ENCODE assay signal across 11 cellular contexts in the genomic region with DNA sequence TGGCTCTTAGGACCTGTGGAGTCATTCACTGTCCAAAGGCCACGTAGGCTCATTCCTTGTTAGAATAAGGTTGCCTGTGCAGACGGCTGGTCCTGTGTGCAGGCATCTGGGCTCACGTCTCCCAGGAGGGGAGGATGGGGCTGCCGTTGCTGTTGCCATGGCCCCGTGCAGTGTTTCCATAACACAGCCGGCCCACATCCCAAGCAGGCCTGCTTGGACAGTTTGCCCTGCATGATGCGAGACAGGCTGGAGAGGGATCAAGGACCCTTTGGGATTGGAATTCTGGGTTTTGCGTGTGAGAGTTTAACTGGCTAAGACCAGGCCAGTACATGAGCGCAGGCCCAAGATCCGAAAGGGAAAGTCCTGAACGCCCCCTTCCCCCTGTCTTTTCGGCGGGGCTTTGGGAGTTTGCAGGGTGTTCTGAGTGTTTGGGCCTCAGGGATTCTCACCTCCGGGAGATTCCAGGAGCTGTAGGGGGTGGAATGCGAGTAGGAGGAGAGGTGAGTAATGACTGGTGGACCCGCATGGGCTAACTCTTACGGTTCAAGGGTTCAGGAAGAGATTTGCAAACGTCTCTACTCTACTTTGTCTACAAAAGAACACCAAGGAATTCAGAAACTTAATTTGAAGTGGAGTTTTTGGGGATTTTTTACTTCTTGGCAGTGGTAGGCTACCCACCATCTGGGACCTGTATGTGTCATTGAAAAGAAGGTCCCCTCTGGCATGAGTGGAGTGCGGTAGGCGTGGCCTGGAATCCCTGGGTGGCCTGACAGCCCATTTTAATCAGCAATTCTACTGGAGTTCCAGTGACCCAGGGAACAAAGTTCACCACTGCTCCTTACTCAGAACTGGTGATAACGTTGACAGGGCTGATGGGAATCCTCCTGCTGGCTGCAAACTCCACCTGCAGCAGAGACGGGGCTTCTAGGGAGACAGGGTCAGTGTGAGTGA.
A peak's percentile ranks its signal among the peaks of the same experiment; 100 is the strongest.
DNase-seq lines count a peak whose midpoint lies in the region; FAIRE-seq and TF ChIP-seq lines count a peak whose summit lies in the region.
"Had no signal": no experiment of that assay in that cellular context is flagged by ENCODE, and none has a peak within 500 bp of the region (broad histone marks: within the 10 kb centered on the region; RNA-seq: fewer than 3 reads in every experiment).

No MANE protein-coding gene starts in this region.

- H3K4me1 ChIP-seq in mesendoderm (ENCODE audit: control insufficient read depth, low read depth, low read length) = peaks cover 21% of the 10 kb centered on the region
- H3K4me1 ChIP-seq in tibial artery = peaks cover 0 to 18% (median 12%) of the 10 kb centered on the region in 4 donors

- H3K9ac ChIP-seq in mesendoderm (ENCODE audit: low read length) = no peak overlapping the region

- TF ChIP-seq POLR2A in GM12892 (IDR thresholded peaks at IDR 0.05; ENCODE audit: low read depth, low read length) = no peak

- peak overlapping the region; percentile 8 for H3K4ac ChIP-seq in mesendoderm (ENCODE audit: low read depth, low read length)

- no peaks in the 10 kb centered on the region for H3K79me2 ChIP-seq in mesendoderm (ENCODE audit: control insufficient read depth, insufficient read depth, low read length)

- H3K9me3 ChIP-seq in tibial artery = no peaks in the 10 kb centered on the region

- H2BK15ac ChIP-seq in mesendoderm (replicated peaks; ENCODE audit: low read depth) = no peak overlapping the region

- no peak overlapping the region for H3K4me2 ChIP-seq in mesendoderm (ENCODE audit: low read length)

- no peak overlapping the region for H4K5ac ChIP-seq in mesendoderm (ENCODE audit: low read length)

- intact Hi-C loops in tibial artery (cut with DNase I; ENCODE audit: low total_unique reads) = no loop called here
- intact Hi-C loops in activated CD4-positive, alpha-beta memory T cell treated with anti-CD3 and anti-CD28 coated beads for 36 hours (cut with micrococcal nuclease) = no loop called here

- H4K8ac ChIP-seq in mesendoderm (ENCODE audit: low read depth, low read length) = no peak overlapping the region

- H3K4me3 Mint-ChIP-seq in activated CD4-positive, alpha-beta memory T cell treated with anti-CD3 and anti-CD28 coated beads for 36 hours = no peak overlapping the region

- no peaks in the 10 kb centered on the region for H3K27me3 Mint-ChIP-seq in activated CD4-positive, alpha-beta memory T cell treated with anti-CD3 and anti-CD28 coated beads for 36 hours

- peaks cover 9% of the 10 kb centered on the region for H3K4me1 Mint-ChIP-seq in activated CD4-positive, alpha-beta memory T cell treated with anti-CD3 and anti-CD28 coated beads for 36 hours (ENCODE audit: low read depth)

- no peak overlapping the region for H2AK5ac ChIP-seq in mesendoderm (ENCODE audit: low read length)

- no peak for FAIRE-seq in GM12892 (lab: Jason Lieb, UNC)

- WGBS in mesendoderm (ENCODE audit: extremely low coverage, insufficient coverage, low lambda C conversion rate) = no CpG with 5 or more reads among the region's 22 CpGs

- no peak overlapping the region for H3K4me3 ChIP-seq in fibroblast of mammary gland (ENCODE audit: control insufficient read depth, low read depth, low read length)
- no peak overlapping the region for H3K4me3 ChIP-seq in mesendoderm (ENCODE audit: low read length)
- no peak overlapping the region for H3K4me3 ChIP-seq in tibial artery
- H3K4me3 ChIP-seq: SK-N-MC had no signal

- DNase-seq in NCI-H226 (peak; percentile 81), fibroblast of mammary gland (ENCODE audit: low read depth) (peak; percentile 25), mesendoderm (peak; percentile 96), tibial artery (peak; percentile 37 to 82), 8988T (no peak), GM12892 (ENCODE audit: insufficient read length) (no peak)
- no peak for DNase-seq in activated CD4-positive, alpha-beta memory T cell treated with anti-CD3 and anti-CD28 coated beads for 36 hours
- no peak for DNase-seq in activated CD8-positive, alpha-beta memory T cell treated with anti-CD3 and anti-CD28 coated beads, Interleukin-2, amount 50 U/mL, for 4 hours
- DNase-seq: activated CD4-positive, alpha-beta T cell treated with anti-CD3 and anti-CD28 coated beads, Interleukin-2, amount 50 U/mL, for 48 hours; NCI-H2029 had no signal

- peak overlapping the region; percentile 33 for H3K27ac ChIP-seq in mesendoderm (ENCODE audit: low read depth, low read length)
- H3K27ac ChIP-seq in tibial artery = peak overlapping the region; percentile 43 to 64
- H3K27ac ChIP-seq: SK-N-MC had no signal

- H3K27me3 ChIP-seq in mesendoderm (ENCODE audit: insufficient read depth, low read length, poor library complexity) (no peaks in the 10 kb centered on the region), tibial artery (no peaks in the 10 kb centered on the region)

- H3K36me3 Mint-ChIP-seq in activated CD4-positive, alpha-beta memory T cell treated with anti-CD3 and anti-CD28 coated beads for 36 hours = peaks cover 2% of the 10 kb centered on the region

- H3K23ac ChIP-seq in mesendoderm (ENCODE audit: low read length) = no peak overlapping the region

- POLR2A ChIA-PET in activated CD4-positive, alpha-beta memory T cell treated with anti-CD3 and anti-CD28 coated beads for 36 hours (lab: Charles Lee) = no interaction called here

- H3K9me3 Mint-ChIP-seq in activated CD4-positive, alpha-beta memory T cell treated with anti-CD3 and anti-CD28 coated beads for 36 hours = peaks cover 14% of the 10 kb centered on the region

- H3K27ac Mint-ChIP-seq in activated CD4-positive, alpha-beta memory T cell treated with anti-CD3 and anti-CD28 coated beads for 36 hours = no peak overlapping the region

- H3K56ac ChIP-seq in mesendoderm (ENCODE audit: low read length) = peak overlapping the region; percentile 66

- H2BK5ac ChIP-seq in mesendoderm (ENCODE audit: low read length) = peak overlapping the region; percentile 78

- H3K36me3 ChIP-seq in mesendoderm (ENCODE audit: control insufficient read depth, insufficient read depth, low read length) (no peaks in the 10 kb centered on the region), tibial artery (no peaks in the 10 kb centered on the region)

- H3K79me1 ChIP-seq in mesendoderm (ENCODE audit: low read length) = no peaks in the 10 kb centered on the region

- TF ChIP-seq CTCF in fibroblast of mammary gland (conservative IDR thresholded peaks at IDR 0.05; ENCODE audit: control insufficient read depth, insufficient read depth, low read depth, low read length) (no peak), tibial artery (IDR thresholded peaks at IDR 0.05) (no peak)

- H2BK120ac ChIP-seq in mesendoderm (ENCODE audit: low read depth, low read length) = no peak overlapping the region

- H3K18ac ChIP-seq in mesendoderm (ENCODE audit: low read length) = peak overlapping the region; percentile 3

- CTCF ChIA-PET in activated CD4-positive, alpha-beta memory T cell treated with anti-CD3 and anti-CD28 coated beads for 36 hours (lab: Charles Lee) = no interaction called here

Comparison
In these comparisons a context has a peak if more than half of its experiments do, and no peak if none do; other contexts are left out.
1. DNase-seq: peak in NCI-H226 (single experiment), fibroblast of mammary gland (single experiment), mesendoderm (single experiment) and tibial artery (2 of 2); none in activated CD4-positive, alpha-beta memory T cell treated with anti-CD3 and anti-CD28 coated beads for 36 hours (single experiment), 8988T (single experiment), activated CD8-positive, alpha-beta memory T cell treated with anti-CD3 and anti-CD28 coated beads, Interleukin-2, amount 50 U/mL, for 4 hours (single experiment) and GM12892 (single experiment).